9 cellular contexts compared by ENCODE assay signal in genomic region chr11:123103326-123103980, GRCh38. TPM values are rescaled to one million over a fixed set of nuclear protein-coding genes. Genes with fewer than 3 reads are reported as not detected.
A peak's percentile ranks its signal among the peaks of the same experiment; 100 is the strongest.
DNase-seq lines count a peak whose midpoint lies in the region; ATAC-seq and TF ChIP-seq lines count a peak whose summit lies in the region.
"Had no signal": no experiment of that assay in that cellular context is flagged by ENCODE, and none has a peak within 500 bp of the region (broad histone marks: within the 10 kb centered on the region; RNA-seq: fewer than 3 reads in every experiment).

No MANE protein-coding gene starts in this region.

- TF ChIP-seq CTCF in MM.1S (IDR thresholded peaks at IDR 0.05; ENCODE audit: low read length) (peak; percentile 67), RWPE2 (IDR thresholded peaks at IDR 0.05; ENCODE audit: poor library complexity, severe bottlenecking) (peak; percentile 74), MCF 10A (IDR thresholded peaks at IDR 0.05; ENCODE audit: unreplicated experiment) (peak; percentile 41), smooth muscle cell (IDR thresholded peaks at IDR 0.05; ENCODE audit: borderline replicate concordance, insufficient read depth, poor library complexity, severe bottlenecking) (peak; percentile 56)

- H3F3A ChIP-seq in MM.1S (ENCODE audit: insufficient read depth, low read length) (no peaks in the 10 kb centered on the region), smooth muscle cell (ENCODE audit: low read depth) (no peaks in the 10 kb centered on the region)

- CTCF ChIA-PET in MCF 10A (lab: Yijun Ruan, JAX), result interaction anchor here (0.6 to 20.2 kb wide), 49 partner anchors 8 to 477 kb away, joined by 3 to 487 read pairs (median 4); no protein-coding TSS in a partner anchor

- H3K9me3 ChIP-seq in MM.1S (replicated peaks; ENCODE audit: insufficient read depth, low read length), result no peaks in the 10 kb centered on the region
- H3K9me3 ChIP-seq in RWPE2 (ENCODE audit: severe bottlenecking), result no peaks in the 10 kb centered on the region
- H3K9me3 ChIP-seq in smooth muscle cell (replicated peaks; ENCODE audit: low read depth), result no peaks in the 10 kb centered on the region

- H3K27ac ChIP-seq in MM.1S (ENCODE audit: low read length), result no peak overlapping the region
- no peak overlapping the region for H3K27ac ChIP-seq in RWPE2 (ENCODE audit: poor library complexity, severe bottlenecking)
- no peak overlapping the region for H3K27ac ChIP-seq in smooth muscle cell (ENCODE audit: low read depth)
- H3K27ac ChIP-seq: epithelial cell of prostate had no signal

- no peaks in the 10 kb centered on the region for H3K27me3 Mint-ChIP-seq in activated T-cell treated with anti-CD3 and anti-CD28 coated beads, Interleukin-2, amount 50 U/mL, for 24 hours
- no peaks in the 10 kb centered on the region for H3K27me3 Mint-ChIP-seq in MCF 10A (ENCODE audit: insufficient read depth, unreplicated experiment)

- peak; percentile 57; the same call in 2 of the 3 replicates for ATAC-seq in RWPE2 (ENCODE audit: low read depth)
- no peak for ATAC-seq in HG02759 (IDR thresholded peaks at IDR 0.05; ENCODE audit: unreplicated experiment)

- H3K79me2 ChIP-seq in MM.1S (ENCODE audit: low read length) (no peaks in the 10 kb centered on the region), smooth muscle cell (ENCODE audit: low read depth) (peaks cover 13% of the 10 kb centered on the region)

- no peaks in the 10 kb centered on the region for H3K36me3 Mint-ChIP-seq in activated T-cell treated with anti-CD3 and anti-CD28 coated beads, Interleukin-2, amount 50 U/mL, for 24 hours (ENCODE audit: low read depth)
- H3K36me3 Mint-ChIP-seq in MCF 10A (ENCODE audit: insufficient read depth, unreplicated experiment), result peaks cover 15% of the 10 kb centered on the region

- H4K20me1 ChIP-seq in MM.1S (ENCODE audit: insufficient read depth, low read length), result no peaks in the 10 kb centered on the region
- peaks cover 58% of the 10 kb centered on the region for H4K20me1 ChIP-seq in smooth muscle cell (ENCODE audit: low read depth)

- H3K36me3 ChIP-seq in MM.1S (replicated peaks; ENCODE audit: insufficient read depth, low read length) (no peaks in the 10 kb centered on the region), RWPE2 (ENCODE audit: low read depth) (no peaks in the 10 kb centered on the region), smooth muscle cell (ENCODE audit: low read depth) (no peaks in the 10 kb centered on the region)

- H3K27ac Mint-ChIP-seq in activated T-cell treated with anti-CD3 and anti-CD28 coated beads, Interleukin-2, amount 50 U/mL, for 24 hours, result no peak overlapping the region
- H3K27ac Mint-ChIP-seq in MCF 10A (ENCODE audit: low read depth, unreplicated experiment), result no peak overlapping the region

- POLR2A ChIA-PET in MCF 10A (lab: Yijun Ruan, JAX), result interaction anchor here (0.7 to 2.5 kb wide), 4 partner anchors 71 to 170 kb away, joined by 4 to 10 read pairs (median 5); no protein-coding TSS in a partner anchor

- BruUV-seq in MCF 10A (replicated peaks; lab: Mats Ljungman, UMichigan), result no TSS peak

- H3K4me3 ChIP-seq in MM.1S (ENCODE audit: low read length), result no peak overlapping the region
- H3K4me3 ChIP-seq in RWPE2 (ENCODE audit: severe bottlenecking), result no peak overlapping the region
- H3K4me3 ChIP-seq in smooth muscle cell, result no peak overlapping the region

- H3K4me2 ChIP-seq in MM.1S (ENCODE audit: low read depth, low read length), result no peak overlapping the region
- H3K4me2 ChIP-seq in smooth muscle cell, result no peak overlapping the region

- H3K4me1 ChIP-seq in MM.1S (ENCODE audit: low read length) (no peaks in the 10 kb centered on the region), RWPE2 (ENCODE audit: insufficient read depth, poor library complexity, severe bottlenecking) (no peaks in the 10 kb centered on the region), smooth muscle cell (ENCODE audit: low read depth) (no peaks in the 10 kb centered on the region)

- DNase-seq in activated T-cell treated with anti-CD3 and anti-CD28 coated beads for 1 hour (ENCODE audit: low read depth) (peak; percentile 10), MM.1S (peak; percentile 60), RWPE2 (ENCODE audit: low spot score) (no peak), MCF 10A (ENCODE audit: unreplicated experiment) (peak; percentile 69), iPS-NIHi11 (ENCODE audit: low spot score) (peak; percentile 37), smooth muscle cell (lab: John Stamatoyannopoulos, UW; ENCODE audit: unreplicated experiment) (no peak)
- DNase-seq in activated T-cell treated with anti-CD3 and anti-CD28 coated beads, Interleukin-2, amount 50 U/mL, for 24 hours, result no peak

- H3K27me3 ChIP-seq in MM.1S (replicated peaks; ENCODE audit: insufficient read depth, low read length), result no peaks in the 10 kb centered on the region
- no peaks in the 10 kb centered on the region for H3K27me3 ChIP-seq in RWPE2 (ENCODE audit: insufficient read depth, poor library complexity, severe bottlenecking)
- no peaks in the 10 kb centered on the region for H3K27me3 ChIP-seq in smooth muscle cell (ENCODE audit: low read depth)

- WGBS in smooth muscle cell (ENCODE audit: low lambda C conversion rate), result 77% methylated on average over 8 of the region's 8 CpGs

- H3K9me3 Mint-ChIP-seq in activated T-cell treated with anti-CD3 and anti-CD28 coated beads, Interleukin-2, amount 50 U/mL, for 24 hours, result no peaks in the 10 kb centered on the region
- no peaks in the 10 kb centered on the region for H3K9me3 Mint-ChIP-seq in MCF 10A (ENCODE audit: unreplicated experiment)

- H3K9me2 ChIP-seq in MM.1S (replicated peaks; ENCODE audit: insufficient read depth, low read length), result no peaks in the 10 kb centered on the region

- H2AFZ ChIP-seq in MM.1S (ENCODE audit: low read length) (no peak overlapping the region), smooth muscle cell (ENCODE audit: low read depth) (no peak overlapping the region)

- intact Hi-C loops in MCF 10A (cut with micrococcal nuclease), result loop anchor here (1.0 kb wide), 4 partner anchors 144 to 375 kb away; no protein-coding TSS in a partner anchor

- H3K9ac ChIP-seq in MM.1S (ENCODE audit: low read length), result no peak overlapping the region
- no peak overlapping the region for H3K9ac ChIP-seq in smooth muscle cell (ENCODE audit: low read depth)

- H3K4me3 Mint-ChIP-seq in activated T-cell treated with anti-CD3 and anti-CD28 coated beads, Interleukin-2, amount 50 U/mL, for 24 hours, result no peak overlapping the region
- no peak overlapping the region for H3K4me3 Mint-ChIP-seq in MCF 10A (ENCODE audit: unreplicated experiment)

- H3K4me1 Mint-ChIP-seq in activated T-cell treated with anti-CD3 and anti-CD28 coated beads, Interleukin-2, amount 50 U/mL, for 24 hours (ENCODE audit: low read depth), result peaks cover 21% of the 10 kb centered on the region
- peaks cover 9% of the 10 kb centered on the region for H3K4me1 Mint-ChIP-seq in MCF 10A (ENCODE audit: insufficient read depth, unreplicated experiment)

RNA-seq across cellular contexts. Expression of gene HSPA8, which starts 41.5 kb away (rescaled TPM):
- 443 and 568 TPM in 2 replicates for total RNA-seq in MCF 10A (2022)
- 1,212 and 1,497 TPM in 2 replicates for total RNA-seq in smooth muscle cell
- polyA plus RNA-seq in smooth muscle cell, result 449 and 471 TPM in 2 replicates

Comparison
In these comparisons a context has a peak if more than half of its experiments do, and no peak if none do; other contexts are left out.
1. DNase-seq: peak in activated T-cell treated with anti-CD3 and anti-CD28 coated beads for 1 hour (single experiment), MM.1S (single experiment), MCF 10A (single experiment) and iPS-NIHi11 (single experiment); none in activated T-cell treated with anti-CD3 and anti-CD28 coated beads, Interleukin-2, amount 50 U/mL, for 24 hours (single experiment), RWPE2 (single experiment) and smooth muscle cell (single experiment).
2. Peak in every context shown above with its lines, with median percentiles within 50 percentile points of each other: CTCF ChIP-seq.